In genomic region chr20:63738687-63739128, GRCh38 we compare ENCODE assay signal across 8 cellular contexts. TPM values are rescaled to one million over a fixed set of nuclear protein-coding genes. Genes with fewer than 3 reads are reported as not detected.
DNase-seq lines count a peak whose midpoint lies in the region; ATAC-seq, FAIRE-seq and TF ChIP-seq lines count a peak whose summit lies in the region.

No MANE protein-coding gene starts in this region.

- no peak overlapping the region for H3K27ac Mint-ChIP-seq in activated CD4-positive, alpha-beta memory T cell treated with anti-CD3 and anti-CD28 coated beads for 36 hours

- H3K9me3 Mint-ChIP-seq in activated CD4-positive, alpha-beta memory T cell treated with anti-CD3 and anti-CD28 coated beads for 36 hours: no peaks in the 10 kb centered on the region

- no peak for TF ChIP-seq CTCF in fibroblast of villous mesenchyme (IDR thresholded peaks at IDR 0.05; ENCODE audit: insufficient read depth, low read depth, low read length)
- no peak for TF ChIP-seq CTCF in pancreas (IDR thresholded peaks at IDR 0.05)

- POLR2A ChIA-PET in activated CD4-positive, alpha-beta memory T cell treated with anti-CD3 and anti-CD28 coated beads for 36 hours (lab: Charles Lee): interaction anchor here (0.7 to 5.1 kb wide), 4 partner anchors 16 to 97 kb away, joined by 3 to 30 read pairs (median 4); partner anchors contain the start of genes ARFRP1 and ZGPAT

- H3K36me3 Mint-ChIP-seq in activated CD4-positive, alpha-beta memory T cell treated with anti-CD3 and anti-CD28 coated beads for 36 hours: peaks cover 9% of the 10 kb centered on the region

- H3K4me1 ChIP-seq in pancreas: peaks cover 15 to 27% (median 15%) of the 10 kb centered on the region in 3 donors

- intact Hi-C loops in activated CD4-positive, alpha-beta memory T cell treated with anti-CD3 and anti-CD28 coated beads for 36 hours (cut with micrococcal nuclease): loop anchor here (5.0 to 10.0 kb wide), 3 partner anchors 81 to 236 kb away; partner anchors contain the start of genes RTEL1 and SAMD10
- intact Hi-C loops in pancreas (cut with DNase I): no loop called here

- DNase-seq in NCI-H748 (lab: John Stamatoyannopoulos, UW; ENCODE audit: unreplicated experiment): peak; percentile 61
- no peak for DNase-seq in NCI-H748 treated with DMSO at 0.1 percent for 48 hours (lab: John Stamatoyannopoulos, UW)
- DNase-seq in activated CD4-positive, alpha-beta memory T cell treated with anti-CD3 and anti-CD28 coated beads for 36 hours: peak; percentile 65
- DNase-seq in fibroblast of villous mesenchyme (ENCODE audit: low read depth): peak; percentile 26
- peak; percentile 78 to 95 (median 84) for DNase-seq in pancreas
- no peak for DNase-seq in NCI-H510A treated with DMSO at 0.1 percent for 48 hours (lab: John Stamatoyannopoulos, UW)
- DNase-seq in T1000 (lab: John Stamatoyannopoulos, UW): no peak
- no peak for DNase-seq in DMS114 treated with DMSO at 0.1 percent for 48 hours (lab: John Stamatoyannopoulos, UW; ENCODE audit: unreplicated experiment)

- peaks cover 19% of the 10 kb centered on the region for H3K4me1 Mint-ChIP-seq in activated CD4-positive, alpha-beta memory T cell treated with anti-CD3 and anti-CD28 coated beads for 36 hours (ENCODE audit: low read depth)

- H3K36me3 ChIP-seq in pancreas: peaks cover 0 to 27% (median 6%) of the 10 kb centered on the region in 3 donors

- CTCF ChIA-PET in activated CD4-positive, alpha-beta memory T cell treated with anti-CD3 and anti-CD28 coated beads for 36 hours (lab: Charles Lee): interaction anchor here (0.9 to 5.2 kb wide), 3 partner anchors 32 to 201 kb away, joined by 3 to 26 read pairs (median 5); partner anchors contain the start of genes ARFRP1, PTK6 and ZGPAT

- peak overlapping the region; percentile 35 for H3K4me3 Mint-ChIP-seq in activated CD4-positive, alpha-beta memory T cell treated with anti-CD3 and anti-CD28 coated beads for 36 hours

- no peaks in the 10 kb centered on the region for H3K27me3 Mint-ChIP-seq in activated CD4-positive, alpha-beta memory T cell treated with anti-CD3 and anti-CD28 coated beads for 36 hours

- 10 to 12% methylated on average over 26 of the region's 26 CpGs for WGBS in pancreas, 2 donors

- H3K4me3 ChIP-seq in fibroblast of villous mesenchyme (ENCODE audit: low read depth, low read length) (peak overlapping the region; percentile 43), pancreas (peak overlapping the region; percentile 35 to 63 (median 48))

- no peaks in the 10 kb centered on the region for H3K27me3 ChIP-seq in pancreas

- peak; percentile 59 to 62 (median 62) for ATAC-seq in pancreas

- FAIRE-seq in pancreas (lab: Jason Lieb, UNC): no peak

- no peaks in the 10 kb centered on the region for H3K9me3 ChIP-seq in pancreas

- peak overlapping the region; percentile 71 to 94 (median 91) for H3K27ac ChIP-seq in pancreas

RNA-seq across cellular contexts. Expression of gene SLC2A4RG, which starts 0.9 kb away (rescaled TPM):
- 10 to 100 TPM; 58.9 to 59.0 TPM for total RNA-seq in activated CD4-positive, alpha-beta memory T cell treated with anti-CD3 and anti-CD28 coated beads for 36 hours
- total RNA-seq in fibroblast of villous mesenchyme (24.2 and 35.1 TPM in 2 replicates), pancreas (10 to 100 TPM; 25.8 to 44.2 (median 30.6) TPM)
- polyA plus RNA-seq in pancreas: 10 to 100 TPM; 63.2 to 67.1 TPM

RNA-seq across cellular contexts. Expression of gene LIME1, which starts 2.2 kb away (rescaled TPM):
- 10 to 100 TPM; 14.7 to 17.6 TPM for total RNA-seq in activated CD4-positive, alpha-beta memory T cell treated with anti-CD3 and anti-CD28 coated beads for 36 hours
- total RNA-seq in fibroblast of villous mesenchyme: 3.5 TPM in 2 replicates
- 1 to 10 TPM; 2.6 to 6.0 (median 3.1) TPM for total RNA-seq in pancreas
- 10 to 100 TPM; 44.6 to 46.6 TPM for polyA plus RNA-seq in pancreas

RNA-seq across cellular contexts. Expression of gene ZGPAT, which starts 30.9 kb away (rescaled TPM):
- total RNA-seq in activated CD4-positive, alpha-beta memory T cell treated with anti-CD3 and anti-CD28 coated beads for 36 hours: 10 to 100 TPM; 28.7 to 29.9 TPM
- total RNA-seq in fibroblast of villous mesenchyme (19.4 and 20.3 TPM in 2 replicates), pancreas (10 to 100 TPM in 4 of 6 donors, 1 to 10 TPM in 2; 9.3 to 15.8 (median 11.1) TPM)
- 10 to 100 TPM; 42.6 to 61.6 TPM for polyA plus RNA-seq in pancreas

RNA-seq across cellular contexts. Expression of gene ARFRP1, which starts 30.9 kb away (rescaled TPM):
- total RNA-seq in activated CD4-positive, alpha-beta memory T cell treated with anti-CD3 and anti-CD28 coated beads for 36 hours: 10 to 100 TPM; 54.6 to 58.4 TPM
- 24.2 and 30.3 TPM in 2 replicates for total RNA-seq in fibroblast of villous mesenchyme
- 10 to 100 TPM; 13.9 to 27.0 (median 18.9) TPM for total RNA-seq in pancreas
- polyA plus RNA-seq in pancreas: 10 to 100 TPM; 45.1 to 47.7 TPM

RNA-seq across cellular contexts. Expression of gene TNFRSF6B, which starts 42.3 kb away (rescaled TPM):
- total RNA-seq in activated CD4-positive, alpha-beta memory T cell treated with anti-CD3 and anti-CD28 coated beads for 36 hours: not detected
- total RNA-seq in fibroblast of villous mesenchyme (31.5 and 44.5 TPM in 2 replicates), pancreas (1 to 10 TPM in 4 of 6 donors, under 1 TPM in 2; 0.31 to 2.7 (median 1.7) TPM)
- polyA plus RNA-seq in pancreas: 10 to 100 TPM; 14.0 to 31.0 TPM

Comparison
In these comparisons a context has a peak if more than half of its experiments do, and no peak if none do; other contexts are left out.
1. DNase-seq: peak in NCI-H748 (single experiment), activated CD4-positive, alpha-beta memory T cell treated with anti-CD3 and anti-CD28 coated beads for 36 hours (single experiment), fibroblast of villous mesenchyme (single experiment) and pancreas (6 of 6); none in NCI-H748 treated with DMSO at 0.1 percent for 48 hours (single experiment), NCI-H510A treated with DMSO at 0.1 percent for 48 hours (single experiment), T1000 (single experiment) and DMS114 treated with DMSO at 0.1 percent for 48 hours (single experiment).